Comparison of ENCODE assay signal across 27 cellular contexts in genomic region chr4:105725623-105726022, GRCh38.
"Had no signal": no experiment of that assay in that cellular context is flagged by ENCODE, and none has a peak within 500 bp of the region (broad histone marks: within the 10 kb centered on the region; RNA-seq: fewer than 3 reads in every experiment).

No MANE protein-coding gene starts in this region.

- FAIRE-seq: urothelium cell line had no signal

- H3K4me3 ChIP-seq: stomach, suprapubic skin, testis, thoracic aorta, thyroid gland, tibial artery, tibial nerve, transverse colon, upper lobe of left lung, upper lobe of right lung, uterus, vagina had no signal

- H3K27me3 ChIP-seq: stomach, suprapubic skin, testis, thyroid gland, tibial artery, tibial nerve, transverse colon, upper lobe of left lung, upper lobe of right lung, uterus, vagina had no signal

- H3K4me1 ChIP-seq: stomach, suprapubic skin, testis, thyroid gland, tibial artery, tibial nerve, transverse colon, upper lobe of left lung, upper lobe of right lung, uterus, vagina had no signal

- H3K36me3 ChIP-seq: thoracic aorta, thyroid gland, transverse colon, upper lobe of left lung, uterus had no signal

- ATAC-seq: stimulated activated effector memory CD8-positive, alpha-beta T cell treated with anti-CD3 and anti-CD28 coated beads, Interleukin-12 subunit alpha, Interleukin-12 subunit beta, amount 100 ng/mL, for 72 hours; stimulated activated memory B cell treated with anti-CD40 and anti-IgM and Interleukin-4, amounts not matched to agents 10 μg/mL and 1 μg/mL and 100 μg/mL, for 72 hours; stimulated activated naive B cell treated with anti-CD40 and anti-IgM and Interleukin-4, amounts not matched to agents 10 μg/mL and 1 μg/mL and 100 μg/mL, for 72 hours; stimulated activated naive CD8-positive, alpha-beta T cell treated with anti-CD3 and anti-CD28 coated beads, Interleukin-15, amount 100 ng/mL, for 72 hours; stimulated activated naive CD8-positive, alpha-beta T cell treated with anti-CD3 and anti-CD28 coated beads, Interleukin-15, Interleukin-2, amounts not matched to agents 100 U/mL and 50 U/mL, for 24 hours; upper lobe of right lung had no signal

- H3K27ac ChIP-seq: stomach, suprapubic skin, testis, thoracic aorta, thyroid gland, tibial artery, tibial nerve, transverse colon, upper lobe of left lung, upper lobe of right lung, uterus, vagina had no signal

- DNase-seq: stimulated activated CD4-positive, alpha-beta T cell treated with anti-CD3 and anti-CD28 coated beads, Interleukin-2, amount 100 ng/mL, for 48 hours; stimulated activated CD4-positive, alpha-beta T cell treated with anti-CD3 and anti-CD28 coated beads, Interleukin-4, amount 100 ng/mL, for 1 hour; stimulated activated CD4-positive, alpha-beta T cell treated with anti-CD3 and anti-CD28 coated beads, Interleukin-4, amount 100 ng/mL, for 24 hours; stimulated activated CD4-positive, alpha-beta T cell treated with anti-CD3 and anti-CD28 coated beads, Interleukin-4, amount 100 ng/mL, for 4 hours; stimulated activated CD8-positive, alpha-beta memory T cell treated with anti-CD3 and anti-CD28 coated beads, Interleukin-4, amount 100 ng/mL, for 48 hours; stimulated activated naive B cell treated with anti-CD40 and anti-IgM and Interleukin-4, amounts not matched to agents 10 μg/mL and 1 μg/mL and 100 μg/mL, for 72 hours; stimulated activated naive CD4-positive, alpha-beta T cell; stimulated activated naive CD4-positive, alpha-beta T cell treated with Interleukin-2 at 50 U/mL for 16 hours; stimulated activated naive CD8-positive, alpha-beta T cell treated with anti-CD3 and anti-CD28 coated beads, Interleukin-15, amount 100 ng/mL, for 72 hours; stimulated activated naive CD8-positive, alpha-beta T cell treated with anti-CD3 and anti-CD28 coated beads, Interleukin-15, Interleukin-2, amounts not matched to agents 100 U/mL and 50 U/mL, for 24 hours; stomach; substantia nigra; testis; thyroid gland; tibial artery; transverse colon; trophoblast cell; upper lobe of left lung; upper lobe of right lung; uterus had no signal

- H3K9me3 ChIP-seq: stomach, suprapubic skin, testis, thoracic aorta, thyroid gland, tibial artery, upper lobe of left lung, uterus, vagina had no signal
